ENCODE assay signal across 21 cellular contexts in the genomic region with DNA sequence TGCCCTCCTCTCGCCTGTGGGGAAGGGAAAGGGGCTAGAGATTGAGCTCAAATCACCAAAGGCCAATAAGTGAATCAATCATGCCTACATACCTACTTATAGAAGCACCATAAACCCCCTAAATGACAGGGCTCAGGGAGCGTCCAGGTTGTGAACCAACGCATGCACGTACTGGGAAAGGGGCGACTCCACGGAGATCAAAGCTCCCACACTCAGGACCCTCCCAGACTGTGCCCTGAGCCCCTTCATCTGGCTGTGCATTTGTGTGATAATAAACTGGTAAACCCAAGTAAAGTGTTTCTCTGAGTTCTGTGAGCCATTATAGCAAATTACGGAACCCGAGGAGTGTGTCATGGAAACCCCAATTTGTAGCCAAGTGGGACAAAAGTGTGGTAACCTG. TPM values are rescaled to one million over a fixed set of nuclear protein-coding genes. Genes with fewer than 3 reads are reported as not detected.
DNase-seq lines count a peak whose midpoint lies in the region; ATAC-seq and TF ChIP-seq lines count a peak whose summit lies in the region.
"Had no signal": no experiment of that assay in that cellular context is flagged by ENCODE, and none has a peak within 500 bp of the region (broad histone marks: within the 10 kb centered on the region; RNA-seq: fewer than 3 reads in every experiment).

No MANE protein-coding gene starts in this region.

- H3K9me3 ChIP-seq in BLaER1 (no peaks in the 10 kb centered on the region), subcutaneous abdominal adipose tissue (ENCODE audit: control insufficient read depth in 5 of 5, low read length in 5 of 5) (no peaks in the 10 kb centered on the region), upper lobe of right lung (no peaks in the 10 kb centered on the region), body of pancreas (no peaks in the 10 kb centered on the region)
- H3K9me3 ChIP-seq: A549 had no signal

- H3K36me3 ChIP-seq in BLaER1 (peaks cover 55% of the 10 kb centered on the region), subcutaneous abdominal adipose tissue (ENCODE audit: control insufficient read depth in 5 of 5, insufficient read depth in 5 of 5, low read length in 5 of 5) (peaks cover 8 to 90% (median 85%) of the 10 kb centered on the region in 5 donors), upper lobe of right lung (peaks cover 20% of the 10 kb centered on the region), body of pancreas (replicated peaks in 1 of 2; ENCODE audit: insufficient read depth in 1 of 2, low read depth in 2 of 2) (peaks cover 2 to 5% of the 10 kb centered on the region in 2 donors)

- no peak overlapping the region for H3K4me3 ChIP-seq in BLaER1
- no peak overlapping the region for H3K4me3 ChIP-seq in subcutaneous abdominal adipose tissue (ENCODE audit: low read depth in 1 of 5, low read length in 5 of 5)
- H3K4me3 ChIP-seq in upper lobe of right lung, result no peak overlapping the region
- no peak overlapping the region for H3K4me3 ChIP-seq in body of pancreas
- H3K4me3 ChIP-seq: A549, GM12878 had no signal

- ATAC-seq in upper lobe of right lung (no peak), body of pancreas (no peak)
- ATAC-seq: A549, GM12878 had no signal

- no peak for TF ChIP-seq POLR2A in body of pancreas (IDR thresholded peaks at IDR 0.05)

- no peaks in the 10 kb centered on the region for H3K27me3 ChIP-seq in BLaER1
- H3K27me3 ChIP-seq in subcutaneous abdominal adipose tissue (ENCODE audit: control insufficient read depth in 5 of 5, insufficient read depth in 4 of 5, low read length in 5 of 5), result no peaks in the 10 kb centered on the region
- H3K27me3 ChIP-seq in upper lobe of right lung, result no peaks in the 10 kb centered on the region
- H3K27me3 ChIP-seq in body of pancreas, result no peaks in the 10 kb centered on the region

- intact Hi-C loops in posterior vena cava (cut with DNase I), result no loop called here
- intact Hi-C loops in upper lobe of right lung (cut with DNase I), result no loop called here
- intact Hi-C loops in body of pancreas (cut with DNase I), result no loop called here

- peak; percentile 69 for DNase-seq in posterior vena cava (ENCODE audit: low spot score)
- DNase-seq in upper lobe of right lung, result no peak
- no peak for DNase-seq in body of pancreas
- DNase-seq: AML-193; C1 segment of cervical spinal cord; CD4-positive, alpha-beta memory T cell; CD4-positive, CD25-positive, alpha-beta regulatory T cell; CD8-positive, alpha-beta memory T cell; COR-L47; DMS 273 treated with DMSO at 0.1 percent for 48 hours; DMS153; DMS53; DMS79; DND-41; EL; GDM1 had no signal

- 85 to 97% methylated on average over 7 to 8 of the region's 8 CpGs for WGBS in body of pancreas, 2 donors

- TF ChIP-seq CTCF in upper lobe of right lung (IDR thresholded peaks at IDR 0.05) (no peak), body of pancreas (IDR thresholded peaks at IDR 0.05) (no peak)

- peak overlapping the region; percentile 40 for H3K4me2 ChIP-seq in BLaER1
- H3K4me2 ChIP-seq: A549 had no signal

- H3K27ac ChIP-seq in BLaER1 (no peak overlapping the region), subcutaneous abdominal adipose tissue (ENCODE audit: low read depth, low read length) (peak overlapping the region; percentile 88), upper lobe of right lung (no peak overlapping the region), body of pancreas (peak overlapping the region in 2 of 4 donors; percentile 82 to 87)
- H3K27ac ChIP-seq: 22Rv1, A549 had no signal

- H3K9ac ChIP-seq in BLaER1, result no peak overlapping the region
- H3K9ac ChIP-seq in subcutaneous abdominal adipose tissue (ENCODE audit: low read length in 5 of 5), result peak overlapping the region in 1 of 5 donors; percentile 34

- H3K4me1 ChIP-seq in BLaER1, result peaks cover 70% of the 10 kb centered on the region
- H3K4me1 ChIP-seq in subcutaneous abdominal adipose tissue (ENCODE audit: control insufficient read depth in 5 of 5, insufficient read depth in 5 of 5, low read length in 5 of 5), result peaks cover 0 to 12% (median 0%) of the 10 kb centered on the region in 5 donors
- H3K4me1 ChIP-seq in upper lobe of right lung, result no peaks in the 10 kb centered on the region
- peaks cover 20% of the 10 kb centered on the region for H3K4me1 ChIP-seq in body of pancreas
- H3K4me1 ChIP-seq: A549 had no signal

- H4K20me1 ChIP-seq in BLaER1, result no peaks in the 10 kb centered on the region

RNA-seq across cellular contexts. Expression of a gene that starts 23.8 kb away (rescaled TPM):
- total RNA-seq in posterior vena cava, result 1 to 10 TPM; 2.9 to 5.0 TPM
- 7.4 TPM for total RNA-seq in upper lobe of right lung
- total RNA-seq in body of pancreas, result 1 to 10 TPM; 3.1 to 6.9 TPM

RNA-seq across cellular contexts. Expression of a gene that starts 50.9 kb away (rescaled TPM):
- total RNA-seq in posterior vena cava (10 to 100 TPM; 28.0 to 43.1 TPM), upper lobe of right lung (26.4 TPM), body of pancreas (10 to 100 TPM; 10.4 to 25.4 TPM)
